ENCODE assay signal across 8 cellular contexts in the genomic region with DNA sequence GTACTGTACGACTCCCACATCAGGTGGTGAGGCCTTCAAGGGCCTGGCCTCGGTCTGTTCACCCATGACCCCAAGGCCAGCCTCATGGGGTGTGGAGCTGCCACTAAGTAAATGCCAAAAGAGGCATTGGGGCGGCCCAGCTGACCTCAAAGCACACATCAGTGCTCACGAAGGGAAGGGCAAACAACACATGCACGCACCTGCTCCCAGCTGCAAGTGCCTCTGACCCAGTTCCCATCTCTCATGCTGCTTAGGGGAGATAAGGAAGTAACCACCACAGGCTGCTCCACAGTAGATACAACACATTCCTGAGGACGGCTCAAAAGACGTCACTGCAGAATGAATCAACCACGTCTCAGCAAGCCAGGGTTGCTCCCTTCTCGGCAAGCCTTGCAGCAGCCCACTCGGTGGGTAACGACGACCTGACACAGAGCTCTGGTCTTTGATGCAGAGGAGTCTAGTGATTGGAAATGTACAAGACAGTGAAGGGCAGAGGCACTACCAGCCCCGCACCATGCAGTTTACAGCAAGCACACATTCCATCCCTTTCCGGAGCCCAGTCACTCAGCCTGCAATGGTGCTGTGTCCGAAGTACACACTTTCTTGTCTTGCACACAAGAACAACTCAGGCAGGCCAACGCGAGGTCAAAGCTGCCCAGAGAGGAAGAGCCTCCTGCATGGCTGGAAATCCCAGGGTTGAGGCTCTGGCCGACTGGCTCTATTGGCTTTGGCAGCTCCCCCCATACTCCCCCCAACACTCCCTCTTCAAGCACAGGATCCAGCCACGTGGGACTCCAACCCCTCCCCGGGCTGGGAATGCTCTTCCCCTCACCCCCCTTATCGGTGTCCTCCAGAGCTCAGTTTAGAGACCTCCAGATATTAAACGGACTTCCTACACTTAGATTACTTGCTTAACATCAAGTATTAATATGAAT. TPM values are rescaled to one million over a fixed set of nuclear protein-coding genes. Genes with fewer than 3 reads are reported as not detected.
A peak's percentile ranks its signal among the peaks of the same experiment; 100 is the strongest.
DNase-seq lines count a peak whose midpoint lies in the region; ATAC-seq and TF ChIP-seq lines count a peak whose summit lies in the region.

No MANE protein-coding gene starts in this region.

- H3K4me1 ChIP-seq in aorta (ENCODE audit: control insufficient read depth in 1 of 2, insufficient read depth in 2 of 2, low read length in 2 of 2) = no peaks in the 10 kb centered on the region
- H3K4me1 ChIP-seq in suprapubic skin = no peaks in the 10 kb centered on the region

- H3K9me3 ChIP-seq in aorta (ENCODE audit: control insufficient read depth, low read length) = no peaks in the 10 kb centered on the region
- no peaks in the 10 kb centered on the region for H3K9me3 ChIP-seq in suprapubic skin

- no peak for TF ChIP-seq POLR2A in suprapubic skin (IDR thresholded peaks at IDR 0.05)

- intact Hi-C loops in aorta (cut with DNase I) = no loop called here

- H3K36me3 ChIP-seq in aorta (ENCODE audit: control insufficient read depth in 1 of 2, insufficient read depth in 2 of 2, low read length in 1 of 2) (no peaks in the 10 kb centered on the region), suprapubic skin (no peaks in the 10 kb centered on the region)

- ATAC-seq in GM21737 (IDR thresholded peaks at IDR 0.05; ENCODE audit: unreplicated experiment) = peak; percentile 47
- peak; percentile 36 for ATAC-seq in aorta (ENCODE audit: low FRiP score)

- H3K27me3 ChIP-seq in aorta (ENCODE audit: control insufficient read depth in 1 of 2, insufficient read depth in 2 of 2, low read length in 1 of 2) (no peaks in the 10 kb centered on the region), suprapubic skin (no peaks in the 10 kb centered on the region)

- no peak for TF ChIP-seq EP300 in suprapubic skin (IDR thresholded peaks at IDR 0.05)

- no peak for TF ChIP-seq CTCF in AG09309 (IDR thresholded peaks at IDR 0.05; ENCODE audit: control insufficient read depth, insufficient read depth, low read depth, low read length, missing control alignments)
- TF ChIP-seq CTCF in suprapubic skin (IDR thresholded peaks at IDR 0.05) = no peak

- 47 to 52% methylated on average over 22 of the region's 22 CpGs for WGBS in aorta, 2 donors
- WGBS in suprapubic skin = 73% methylated on average over 11 of the region's 22 CpGs

- DNase-seq in AG09309 (ENCODE audit: low read depth) = peak; percentile 4
- peak; percentile 82 to 84 for DNase-seq in SHP77 (lab: John Stamatoyannopoulos, UW)
- peak; percentile 71 for DNase-seq in kidney glomerular epithelial cell (lab: John Stamatoyannopoulos, UW)
- DNase-seq in aorta = no peak
- no peak for DNase-seq in activated CD4-positive, alpha-beta T cell treated with anti-CD3 and anti-CD28 coated beads, Interleukin-2, amount 50 U/mL, for 1 hour
- DNase-seq in NCI-H2227 treated with DMSO at 0.1 percent for 48 hours (lab: John Stamatoyannopoulos, UW) = no peak
- DNase-seq in suprapubic skin (ENCODE audit: low spot score in 2 of 2) = no peak

- H3K27ac ChIP-seq in aorta (ENCODE audit: low read depth in 1 of 2, low read length in 2 of 2) (no peak overlapping the region), suprapubic skin (no peak overlapping the region)

- H3K4me3 ChIP-seq in AG09309 (ENCODE audit: control insufficient read depth, low read depth, low read length) (no peak overlapping the region), aorta (ENCODE audit: low read length in 2 of 2) (no peak overlapping the region), suprapubic skin (no peak overlapping the region)

RNA-seq across cellular contexts. Expression of a gene that starts 31.8 kb away (rescaled TPM):
- total RNA-seq in aorta = not detected
- polyA plus RNA-seq in aorta = not detected
- 1 to 10 TPM in 1 of 4 donors, not detected in 3; 2.5 TPM for total RNA-seq in suprapubic skin

RNA-seq across cellular contexts. Expression of a gene that starts 51.2 kb away (rescaled TPM):
- 1 to 10 TPM; 2.6 to 3.5 TPM for total RNA-seq in aorta
- under 1 TPM in 1 of 2 donors, not detected in 1; 0.18 TPM for polyA plus RNA-seq in aorta
- 1 to 10 TPM in 2 of 4 donors, under 1 TPM in 1, not detected in 1; 0.34 to 1.2 (median 1.2) TPM for total RNA-seq in suprapubic skin

Comparison
In these comparisons a context has a peak if more than half of its experiments do, and no peak if none do; other contexts are left out.
1. DNase-seq: peak in AG09309 (single experiment), SHP77 (2 of 2) and kidney glomerular epithelial cell (single experiment); none in aorta (0 of 2), activated CD4-positive, alpha-beta T cell treated with anti-CD3 and anti-CD28 coated beads, Interleukin-2, amount 50 U/mL, for 1 hour (single experiment), NCI-H2227 treated with DMSO at 0.1 percent for 48 hours (single experiment) and suprapubic skin (0 of 2).